12 cellular contexts compared by ENCODE assay signal in the genomic region with DNA sequence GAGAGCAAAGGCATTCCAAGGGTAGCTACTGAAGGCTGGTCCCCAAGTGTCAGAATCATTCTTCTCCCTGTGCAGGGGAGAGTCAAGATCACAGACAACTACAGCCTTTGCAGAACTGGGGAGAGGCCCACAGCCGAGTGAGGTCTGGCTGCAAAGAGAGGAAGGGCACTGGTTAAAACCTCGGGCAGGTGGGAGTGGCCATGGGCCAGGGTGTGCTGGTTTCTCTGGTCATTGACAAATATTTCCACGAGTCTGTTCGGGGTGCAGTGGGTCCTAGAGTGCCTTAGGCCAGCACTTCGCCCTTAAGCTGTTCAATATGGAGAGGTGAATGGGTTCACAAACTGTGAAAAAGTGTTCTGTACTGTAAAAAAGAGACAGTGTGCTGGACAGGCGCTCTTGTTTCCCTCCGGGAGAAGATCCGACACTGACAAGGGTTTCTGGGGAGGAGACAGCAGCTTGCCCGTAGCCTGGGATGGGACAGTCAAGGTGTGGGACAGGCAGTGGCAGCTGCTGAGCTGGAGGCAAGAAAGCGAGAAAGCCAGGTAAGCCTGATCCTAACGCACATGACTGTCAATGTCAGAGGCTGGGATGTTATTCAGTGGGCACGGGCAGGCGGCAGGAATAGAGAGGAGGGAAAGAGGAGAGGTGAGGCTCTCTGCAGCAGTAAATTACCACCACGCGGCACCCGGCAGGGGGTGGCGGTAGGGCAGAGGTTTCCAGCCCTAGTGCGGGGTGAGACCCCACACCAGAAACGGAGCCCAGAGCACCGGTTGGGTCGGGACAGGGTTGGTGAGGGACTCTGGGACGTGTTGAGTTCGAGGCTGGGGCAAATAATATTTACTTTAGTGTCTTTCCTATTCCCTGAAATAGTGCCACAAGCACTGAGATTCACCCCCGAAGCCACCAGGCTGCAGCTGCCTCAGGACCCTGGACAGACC. TPM values are rescaled to one million over a fixed set of nuclear protein-coding genes. Genes with fewer than 3 reads are reported as not detected.
DNase-seq lines count a peak whose midpoint lies in the region; ATAC-seq, FAIRE-seq and TF ChIP-seq lines count a peak whose summit lies in the region.
"Had no signal": no experiment of that assay in that cellular context is flagged by ENCODE, and none has a peak within 500 bp of the region (broad histone marks: within the 10 kb centered on the region; RNA-seq: fewer than 3 reads in every experiment).

No MANE protein-coding gene starts in this region.

- no peaks in the 10 kb centered on the region for H3K36me3 ChIP-seq in HepG2 (replicated peaks in 1 of 2; ENCODE audit: control insufficient read depth in 1 of 2, insufficient read depth in 2 of 2, low read length in 2 of 2)
- H3K36me3 ChIP-seq in right lobe of liver: no peaks in the 10 kb centered on the region

- intact Hi-C loops in HepG2 (cut with micrococcal nuclease; ENCODE audit: unreplicated experiment): no loop called here
- intact Hi-C loops in right lobe of liver (cut with DNase I): loop anchor here in 1 of 2 donors (10.0 kb wide), 2 partner anchors 211 to 401 kb away; no protein-coding TSS in a partner anchor

- DNase-seq in HepG2 (ENCODE audit: low spot score): no peak
- no peak for DNase-seq in right lobe of liver
- no peak for DNase-seq in T-helper 17 cell
- DNase-seq in mesenteric fat pad (ENCODE audit: low spot score): peak; percentile 47
- DNase-seq in type B pancreatic cell (ENCODE audit: extremely low spot score, unreplicated experiment): no peak
- DNase-seq in urothelium cell line (ENCODE audit: low spot score): no peak
- no peak for DNase-seq in NCI-H526 (lab: John Stamatoyannopoulos, UW)

- H3K36me3 Mint-ChIP-seq in T-helper 17 cell (ENCODE audit: low read depth) (peaks cover 3% of the 10 kb centered on the region), type B pancreatic cell (no peaks in the 10 kb centered on the region)

- ATAC-seq in HepG2 (peak; percentile 1; the same call in 2 of the 3 replicates), right lobe of liver (no peak), T-helper 17 cell (no peak), HG03342 (IDR thresholded peaks at IDR 0.05; ENCODE audit: unreplicated experiment) (no peak)

- POLR2A ChIA-PET in HepG2 (lab: Yijun Ruan, JAX): no interaction called here

- H3K27ac ChIP-seq in HepG2 (ENCODE audit: extremely low read length, insufficient read depth, low read length) (no peak overlapping the region), right lobe of liver (no peak overlapping the region)

- TF ChIP-seq EP300 in HepG2 (IDR thresholded peaks at IDR 0.05; ENCODE audit: low read depth in 2 of 2, low read length in 2 of 2) (no peak), HepG2 (CRISPR knock-in tag; IDR thresholded peaks at IDR 0.05; ENCODE audit: borderline replicate concordance) (no peak)

- H3K4me3 ChIP-seq in HepG2 (replicated peaks in 1 of 3; ENCODE audit: insufficient read depth in 1 of 3, low read depth in 2 of 3, low read length in 3 of 3) (peak overlapping the region in 2 of 3 experiments; percentile 41 to 75; a peak in 2 of 6 replicates), right lobe of liver (no peak overlapping the region)

- no peak for TF ChIP-seq RAD21 in HepG2 (CRISPR knock-in tag; IDR thresholded peaks at IDR 0.05)

- H3K9me3 ChIP-seq in HepG2 (ENCODE audit: low read length): no peaks in the 10 kb centered on the region
- H3K9me3 ChIP-seq in right lobe of liver: no peaks in the 10 kb centered on the region
- no peaks in the 10 kb centered on the region for H3K9me3 ChIP-seq in T-helper 17 cell (ENCODE audit: control insufficient read depth, low read length, poor library complexity, severe bottlenecking)

- FAIRE-seq in HepG2 (lab: Jason Lieb, UNC) (no peak), urothelium cell line (lab: Jason Lieb, UNC) (no peak)
- FAIRE-seq: G401.6 had no signal

- WGBS in HepG2 (ENCODE audit: low lambda C conversion rate): 22% methylated on average over 23 of the region's 24 CpGs
- 58% methylated on average over 8 of the region's 24 CpGs for WGBS in right lobe of liver (ENCODE audit: insufficient coverage, low coverage, low lambda C conversion rate, missing lambda C conversion rate)

- peak overlapping the region; percentile 62 for H3K4me3 Mint-ChIP-seq in T-helper 17 cell
- H3K4me3 Mint-ChIP-seq in type B pancreatic cell: peak overlapping the region; percentile 78
- H3K4me3 Mint-ChIP-seq: activated CD4-positive, alpha-beta memory T cell treated with anti-CD3 and anti-CD28 coated beads, Interleukin-2, amount 10 ng/mL, durations not matched to agents 7 days and 5 days; dendritic cell treated with granulocyte-macrophage colony-stimulating factor and Interleukin-4, amounts not matched to agents 40 ng/mL and 50 ng/mL, for 4 days had no signal

- no peak for TF ChIP-seq POLR2A in HepG2 (IDR thresholded peaks at IDR 0.05; ENCODE audit: insufficient read depth in 1 of 2, low read depth in 2 of 2, low read length in 2 of 2)
- TF ChIP-seq POLR2A in right lobe of liver (IDR thresholded peaks at IDR 0.05): no peak

- H3K4me1 Mint-ChIP-seq in T-helper 17 cell: peaks cover 11% of the 10 kb centered on the region
- H3K4me1 Mint-ChIP-seq in type B pancreatic cell (ENCODE audit: unreplicated experiment): peaks cover 10% of the 10 kb centered on the region

- in situ Hi-C loops in HepG2 (cut with HindIII; ENCODE audit: extremely low pct_ligation_motif_present, low pct_unique_long_range_greater_than_20kb): loop anchor here (10.0 kb wide), 1 partner anchor 221 kb away; no protein-coding TSS in a partner anchor

- no peak overlapping the region for H3K9ac ChIP-seq in HepG2 (ENCODE audit: insufficient read depth, low read depth, low read length)

- no peak overlapping the region for H2AFZ ChIP-seq in HepG2 (ENCODE audit: low read length)

- H4K20me1 ChIP-seq in HepG2 (ENCODE audit: insufficient read depth, low read length): no peaks in the 10 kb centered on the region; the same call in 1 of the 2 replicates

- no peak overlapping the region for H3K27ac Mint-ChIP-seq in T-helper 17 cell
- H3K27ac Mint-ChIP-seq in type B pancreatic cell: peak overlapping the region; percentile 44
- H3K27ac Mint-ChIP-seq: activated CD4-positive, alpha-beta memory T cell treated with anti-CD3 and anti-CD28 coated beads, Interleukin-2, amount 10 ng/mL, durations not matched to agents 7 days and 5 days; dendritic cell treated with granulocyte-macrophage colony-stimulating factor and Interleukin-4, amounts not matched to agents 40 ng/mL and 50 ng/mL, for 4 days had no signal

- H3K27me3 Mint-ChIP-seq in T-helper 17 cell (peaks cover 63% of the 10 kb centered on the region), type B pancreatic cell (peaks cover 47% of the 10 kb centered on the region)

- no peaks in the 10 kb centered on the region for H3K9me3 Mint-ChIP-seq in type B pancreatic cell
- H3K9me3 Mint-ChIP-seq: activated CD4-positive, alpha-beta memory T cell treated with anti-CD3 and anti-CD28 coated beads, Interleukin-2, amount 10 ng/mL, durations not matched to agents 7 days and 5 days; dendritic cell treated with granulocyte-macrophage colony-stimulating factor and Interleukin-4, amounts not matched to agents 40 ng/mL and 50 ng/mL, for 4 days had no signal

- H3K4me1 ChIP-seq in HepG2 (ENCODE audit: insufficient read depth, low read length): peaks cover 44% of the 10 kb centered on the region
- peaks cover 0 to 20% (median 10%) of the 10 kb centered on the region in 4 donors for H3K4me1 ChIP-seq in right lobe of liver

- TF ChIP-seq CTCF in HepG2 (CRISPR knock-in tag; IDR thresholded peaks at IDR 0.05) (no peak), right lobe of liver (IDR thresholded peaks at IDR 0.05) (no peak), type B pancreatic cell (conservative IDR thresholded peaks at IDR 0.05) (no peak)

- H3K79me2 ChIP-seq in HepG2 (ENCODE audit: insufficient read depth, low read length): no peaks in the 10 kb centered on the region

- no TSS peak for BruUV-seq in HepG2 (replicated peaks; lab: Mats Ljungman, UMichigan)

- H3K4me2 ChIP-seq in HepG2 (ENCODE audit: low read depth, low read length): peak overlapping the region; percentile 71

- peaks cover 19 to 92% of the 10 kb centered on the region in 2 experiments; a peak in 4 of 5 replicates for H3K27me3 ChIP-seq in HepG2 (ENCODE audit: control insufficient read depth in 1 of 2, insufficient read depth in 2 of 2, low read length in 2 of 2)
- H3K27me3 ChIP-seq in right lobe of liver: peaks cover 3 to 6% of the 10 kb centered on the region in 2 donors

- CTCF ChIA-PET in HepG2 (lab: Yijun Ruan, JAX; ENCODE audit: low intra/inter-chr PET ratio, low total read pairs): interaction anchor here (1.1 to 3.1 kb wide), 6 partner anchors 10 to 403 kb away, joined by 3 to 25 read pairs (median 5); no protein-coding TSS in a partner anchor

RNA-seq across cellular contexts. Expression of gene NPPC, which starts 2.0 kb away (rescaled TPM):
- total RNA-seq in HepG2 (2016; rRNA removed; fragmentation: Illumina TruSeq; extraction: Trizol): 0.11 TPM in 1 of 2 replicates, not detected in the other
- not detected in 2 replicates for total RNA-seq in HepG2 (2016; cell fraction: cytosol; rRNA removed; fragmentation: Illumina TruSeq; extraction: Trizol; ENCODE audit: low read depth)
- total RNA-seq in HepG2 (2016; cell fraction: insoluble cytoplasmic fraction; rRNA removed; fragmentation: Illumina TruSeq; extraction: Trizol): 0.15 TPM in 1 of 2 replicates, not detected in the other
- not detected in 2 replicates for total RNA-seq in HepG2 (2016; cell fraction: membrane; rRNA removed; fragmentation: Illumina TruSeq; extraction: Trizol)
- not detected in 2 replicates for total RNA-seq in HepG2 (2016; cell fraction: nucleus; rRNA removed; fragmentation: Illumina TruSeq; extraction: Trizol)
- polyA plus RNA-seq in HepG2 (2011; rRNA removed): not detected in 2 replicates
- polyA plus RNA-seq in HepG2 (2011; cell fraction: cytosol; rRNA removed): 0.17 TPM in 1 of 2 replicates, not detected in the other
- not detected in 2 replicates for polyA plus RNA-seq in HepG2 (2011; cell fraction: nucleus; rRNA removed)
- polyA plus RNA-seq in HepG2 (2012): 0.17 TPM in 1 of 2 replicates, not detected in the other
- polyA plus RNA-seq in HepG2 (2016; cell fraction: cytosol; fragmentation: Illumina TruSeq; extraction: Trizol; ENCODE audit: low read depth): not detected in 2 replicates
- not detected in 2 replicates for polyA plus RNA-seq in HepG2 (2016; cell fraction: insoluble cytoplasmic fraction; fragmentation: Illumina TruSeq; extraction: Trizol; ENCODE audit: low read depth)
- not detected in 2 replicates for polyA plus RNA-seq in HepG2 (2016; cell fraction: membrane; fragmentation: Illumina TruSeq; extraction: Trizol; ENCODE audit: low read depth)
- not detected in 2 replicates for polyA plus RNA-seq in HepG2 (2016; cell fraction: nucleus; fragmentation: Illumina TruSeq; extraction: Trizol; ENCODE audit: insufficient read depth, low read depth)
- 0.14 TPM in 1 of 2 replicates, not detected in the other for polyA minus RNA-seq in HepG2 (2011; rRNA and poly(A)+ RNA removed; ENCODE audit: low replicate concordance)
- polyA minus RNA-seq in HepG2 (2011; cell fraction: cytosol; rRNA and poly(A)+ RNA removed): not detected in 2 replicates
- polyA minus RNA-seq in HepG2 (2011; cell fraction: nucleus; rRNA and poly(A)+ RNA removed): not detected in 2 replicates
- not detected for total RNA-seq in right lobe of liver
- not detected for total RNA-seq in T-helper 17 cell
- 2.5 TPM for total RNA-seq in mesenteric fat pad
- total RNA-seq in type B pancreatic cell (ENCODE audit: low replicate concordance): 1.6 and 5.4 TPM in 2 replicates
- total RNA-seq: activated CD4-positive, alpha-beta memory T cell treated with anti-CD3 and anti-CD28 coated beads, Interleukin-2, amount 10 ng/mL, durations not matched to agents 7 days and 5 days; fibroblast of lung had no signal
- polyA plus RNA-seq: fibroblast of lung had no signal

RNA-seq across cellular contexts. Expression of gene DIS3L2, which starts 37.3 kb away (rescaled TPM):
- total RNA-seq in HepG2 (2016; rRNA removed; fragmentation: Illumina TruSeq; extraction: Trizol) (20.3 and 23.9 TPM in 2 replicates), right lobe of liver (10 to 100 TPM in 5 of 6 experiments, 1 to 10 TPM in 1; 8.1 to 22.3 (median 16.7) TPM), T-helper 17 cell (10 to 100 TPM; 55.5 to 67.2 TPM), mesenteric fat pad (33.5 TPM), type B pancreatic cell (ENCODE audit: low replicate concordance) (37.8 and 53.6 TPM in 2 replicates)
- total RNA-seq in HepG2 (2016; cell fraction: cytosol; rRNA removed; fragmentation: Illumina TruSeq; extraction: Trizol; ENCODE audit: low read depth): 27.2 and 32.6 TPM in 2 replicates
- total RNA-seq in HepG2 (2016; cell fraction: insoluble cytoplasmic fraction; rRNA removed; fragmentation: Illumina TruSeq; extraction: Trizol): 16.0 and 21.5 TPM in 2 replicates
- total RNA-seq in HepG2 (2016; cell fraction: membrane; rRNA removed; fragmentation: Illumina TruSeq; extraction: Trizol): 10.1 and 13.9 TPM in 2 replicates
- total RNA-seq in HepG2 (2016; cell fraction: nucleus; rRNA removed; fragmentation: Illumina TruSeq; extraction: Trizol): 38.8 and 40.6 TPM in 2 replicates
- polyA plus RNA-seq in HepG2 (2011; rRNA removed): 7.0 and 9.6 TPM in 2 replicates
- 5.5 and 7.5 TPM in 2 replicates for polyA plus RNA-seq in HepG2 (2011; cell fraction: cytosol; rRNA removed)
- 45.1 and 57.6 TPM in 2 replicates for polyA plus RNA-seq in HepG2 (2011; cell fraction: nucleus; rRNA removed)
- polyA plus RNA-seq in HepG2 (2012): 10.7 and 11.8 TPM in 2 replicates
- polyA plus RNA-seq in HepG2 (2016; cell fraction: cytosol; fragmentation: Illumina TruSeq; extraction: Trizol; ENCODE audit: low read depth): 3.1 and 3.3 TPM in 2 replicates
- polyA plus RNA-seq in HepG2 (2016; cell fraction: insoluble cytoplasmic fraction; fragmentation: Illumina TruSeq; extraction: Trizol; ENCODE audit: low read depth): 14.0 and 14.3 TPM in 2 replicates
- polyA plus RNA-seq in HepG2 (2016; cell fraction: membrane; fragmentation: Illumina TruSeq; extraction: Trizol; ENCODE audit: low read depth): 4.9 and 5.5 TPM in 2 replicates
- 35.3 and 36.0 TPM in 2 replicates for polyA plus RNA-seq in HepG2 (2016; cell fraction: nucleus; fragmentation: Illumina TruSeq; extraction: Trizol; ENCODE audit: insufficient read depth, low read depth)
- polyA minus RNA-seq in HepG2 (2011; rRNA and poly(A)+ RNA removed; ENCODE audit: low replicate concordance): 12.0 and 17.6 TPM in 2 replicates
- 5.4 and 5.9 TPM in 2 replicates for polyA minus RNA-seq in HepG2 (2011; cell fraction: cytosol; rRNA and poly(A)+ RNA removed)
- 53.8 and 56.6 TPM in 2 replicates for polyA minus RNA-seq in HepG2 (2011; cell fraction: nucleus; rRNA and poly(A)+ RNA removed)

Comparison
In these comparisons a context has a peak if more than half of its experiments do, and no peak if none do; other contexts are left out.
1. H3K4me3 ChIP-seq: peak in HepG2 (2 of 3); none in right lobe of liver (0 of 3).